20 cellular contexts compared by ENCODE assay signal in genomic region chr13:44210525-44210924, GRCh38.
DNase-seq lines count a peak whose midpoint lies in the region; TF ChIP-seq lines count a peak whose summit lies in the region.
"Had no signal": no experiment of that assay in that cellular context is flagged by ENCODE, and none has a peak within 500 bp of the region (broad histone marks: within the 10 kb centered on the region; RNA-seq: fewer than 3 reads in every experiment).

No MANE protein-coding gene starts in this region.

- no peak overlapping the region for H2AFZ ChIP-seq in neural progenitor cell (replicated peaks)

- no peaks in the 10 kb centered on the region for H3F3A ChIP-seq in neural progenitor cell (ENCODE audit: low read depth)

- H3K27ac Mint-ChIP-seq in neural progenitor cell = no peak overlapping the region
- H3K27ac Mint-ChIP-seq: CD4-positive, alpha-beta memory T cell had no signal

- 80 to 83% methylated on average over 2 of the region's 2 CpGs for WGBS in esophagus squamous epithelium, 2 donors
- 67 to 77% methylated on average over 2 of the region's 2 CpGs for WGBS in tibial nerve, 2 donors

- peak overlapping the region; percentile 99 for H3K27ac ChIP-seq in caudate nucleus (ENCODE audit: low read depth, low read length)
- H3K27ac ChIP-seq in esophagus squamous epithelium = peak overlapping the region in 3 of 4 donors; percentile 63 to 79 (median 75)
- H3K27ac ChIP-seq in tibial nerve = peak overlapping the region; percentile 69 to 86 (median 80)
- no peak overlapping the region for H3K27ac ChIP-seq in neural progenitor cell
- H3K27ac ChIP-seq: HL-60, SJCRH30 had no signal

- peaks cover 0 to 3% (median 0%) of the 10 kb centered on the region in 4 donors for H3K27me3 ChIP-seq in esophagus squamous epithelium
- no peaks in the 10 kb centered on the region for H3K27me3 ChIP-seq in tibial nerve
- H3K27me3 ChIP-seq in neural progenitor cell = no peaks in the 10 kb centered on the region

- no peak for TF ChIP-seq EP300 in tibial nerve (IDR thresholded peaks at IDR 0.05)

- DNase-seq in caudate nucleus (lab: John Stamatoyannopoulos, UW) (peak in 1 of 61 donors; percentile 12), esophagus squamous epithelium (lab: John Stamatoyannopoulos, UW) (no peak), midbrain (lab: John Stamatoyannopoulos, UW) (peak; percentile 51), tibial nerve (ENCODE audit: low spot score in 2 of 2) (no peak), GM20000 (ENCODE audit: low spot score) (no peak), NCI-H146 (lab: John Stamatoyannopoulos, UW) (no peak), neural progenitor cell (ENCODE audit: low spot score) (no peak)
- DNase-seq: CD4-positive, alpha-beta memory T cell; COR-L47; DMS53; NCI-H1048; NCI-H1417; NCI-H1694 treated with DMSO at 0.1 percent for 48 hours; NCI-H446; NCI-H526; NCI-H82; NK-92 treated with Interleukin-12 subunit alpha and Interleukin-12 subunit beta, amount 100 ng/mL, for 24 hours; PC-3; SJCRH30 had no signal

- no peaks in the 10 kb centered on the region for H3K79me2 ChIP-seq in neural progenitor cell (ENCODE audit: low read depth)

- H3K9ac ChIP-seq in neural progenitor cell = no peak overlapping the region

- H3K4me2 ChIP-seq in neural progenitor cell = no peak overlapping the region

- H3K4me3 Mint-ChIP-seq in neural progenitor cell = no peak overlapping the region
- H3K4me3 Mint-ChIP-seq: CD4-positive, alpha-beta memory T cell had no signal

- H3K36me3 ChIP-seq in esophagus squamous epithelium = no peaks in the 10 kb centered on the region
- no peaks in the 10 kb centered on the region for H3K36me3 ChIP-seq in tibial nerve
- H3K36me3 ChIP-seq in neural progenitor cell = no peaks in the 10 kb centered on the region
- H3K36me3 ChIP-seq: SJCRH30 had no signal

- peaks cover 7% of the 10 kb centered on the region for H3K9me3 Mint-ChIP-seq in neural progenitor cell

- H3K27me3 Mint-ChIP-seq in neural progenitor cell (ENCODE audit: insufficient read depth, low read depth) = peaks cover 2% of the 10 kb centered on the region

- TF ChIP-seq POLR2A in esophagus squamous epithelium (IDR thresholded peaks at IDR 0.05) (no peak), tibial nerve (IDR thresholded peaks at IDR 0.05) (no peak)

- peaks cover 22% of the 10 kb centered on the region for H3K4me1 Mint-ChIP-seq in neural progenitor cell
- H3K4me1 Mint-ChIP-seq: CD4-positive, alpha-beta memory T cell had no signal

- H3K9me3 ChIP-seq in esophagus squamous epithelium = peaks cover 0 to 10% (median 0%) of the 10 kb centered on the region in 3 donors
- H3K9me3 ChIP-seq in tibial nerve = peaks cover 0 to 6% (median 0%) of the 10 kb centered on the region in 4 donors
- no peaks in the 10 kb centered on the region for H3K9me3 ChIP-seq in neural progenitor cell (ENCODE audit: low read depth)
- H3K9me3 ChIP-seq: SJCRH30 had no signal

- H3K4me1 ChIP-seq in esophagus squamous epithelium (peaks cover 0 to 29% (median 4%) of the 10 kb centered on the region in 3 donors), tibial nerve (peaks cover 0 to 32% (median 17%) of the 10 kb centered on the region in 4 donors), neural progenitor cell (no peaks in the 10 kb centered on the region)
- H3K4me1 ChIP-seq: SJCRH30 had no signal

- intact Hi-C loops in esophagus squamous epithelium (cut with DNase I) = no loop called here

- H3K4me3 ChIP-seq in esophagus squamous epithelium (no peak overlapping the region), tibial nerve (no peak overlapping the region), neural progenitor cell (no peak overlapping the region)
- H3K4me3 ChIP-seq: SJCRH30 had no signal

- no peaks in the 10 kb centered on the region for H4K20me1 ChIP-seq in neural progenitor cell (ENCODE audit: low read depth)

- no peak for TF ChIP-seq CTCF in esophagus squamous epithelium (IDR thresholded peaks at IDR 0.05)
- TF ChIP-seq CTCF in tibial nerve (IDR thresholded peaks at IDR 0.05) = no peak
- no peak for TF ChIP-seq CTCF in GM20000 (IDR thresholded peaks at IDR 0.05; ENCODE audit: extremely low read depth, missing control alignments)
- TF ChIP-seq CTCF in neural progenitor cell (IDR thresholded peaks at IDR 0.05) = no peak

- peaks cover 3% of the 10 kb centered on the region for H3K36me3 Mint-ChIP-seq in neural progenitor cell
